Comparison of ENCODE assay signal across 15 cellular contexts in genomic region chr10:77789016-77789415, GRCh38.
DNase-seq lines count a peak whose midpoint lies in the region; TF ChIP-seq lines count a peak whose summit lies in the region.
"Had no signal": no experiment of that assay in that cellular context is flagged by ENCODE, and none has a peak within 500 bp of the region (broad histone marks: within the 10 kb centered on the region; RNA-seq: fewer than 3 reads in every experiment).

No MANE protein-coding gene starts in this region.

- no peak for TF ChIP-seq EP300 in sigmoid colon (IDR thresholded peaks at IDR 0.05)

- TF ChIP-seq POLR2A in sigmoid colon (IDR thresholded peaks at IDR 0.05), result no peak

- no peaks in the 10 kb centered on the region for H3K27me3 Mint-ChIP-seq in chondrocyte (ENCODE audit: low read depth)
- H3K27me3 Mint-ChIP-seq: CD4-positive, alpha-beta memory T cell had no signal

- H3K4me3 ChIP-seq in left ventricle myocardium inferior (no peak overlapping the region), sigmoid colon (no peak overlapping the region), SJCRH30 (no peak overlapping the region)
- H3K4me3 ChIP-seq: BLaER1 had no signal

- H3K27me3 ChIP-seq in left ventricle myocardium inferior (ENCODE audit: low read depth) (no peaks in the 10 kb centered on the region), sigmoid colon (no peaks in the 10 kb centered on the region), SJCRH30 (no peaks in the 10 kb centered on the region)
- H3K27me3 ChIP-seq: BLaER1 had no signal

- no peak overlapping the region for H3K27ac ChIP-seq in left ventricle myocardium inferior (replicated peaks)
- no peak overlapping the region for H3K27ac ChIP-seq in sigmoid colon
- no peak overlapping the region for H3K27ac ChIP-seq in SJCRH30
- H3K27ac ChIP-seq: BLaER1, HL-60 had no signal

- peaks cover 31% of the 10 kb centered on the region for H3K36me3 Mint-ChIP-seq in chondrocyte (ENCODE audit: low read depth)
- H3K36me3 Mint-ChIP-seq: CD14-positive monocyte; CD4-positive, alpha-beta memory T cell had no signal

- H3K9me3 ChIP-seq in left ventricle myocardium inferior (replicated peaks) (peaks cover 8% of the 10 kb centered on the region), sigmoid colon (no peaks in the 10 kb centered on the region), SJCRH30 (replicated peaks) (no peaks in the 10 kb centered on the region)
- H3K9me3 ChIP-seq: BLaER1 had no signal

- 95 to 98% methylated on average over 5 of the region's 5 CpGs for WGBS in sigmoid colon, 2 donors

- TF ChIP-seq CTCF in left ventricle myocardium inferior (IDR thresholded peaks at IDR 0.05; ENCODE audit: borderline replicate concordance) (no peak), chondrocyte (IDR thresholded peaks at IDR 0.05) (no peak), sigmoid colon (IDR thresholded peaks at IDR 0.05) (no peak)

- H3K36me3 ChIP-seq in left ventricle myocardium inferior (peaks cover 61% of the 10 kb centered on the region), sigmoid colon (peaks cover 18 to 71% (median 30%) of the 10 kb centered on the region in 4 donors), SJCRH30 (0 out of 2 replicates have a peak, but pooled peaks cover 6% of the 10 kb centered on the region)

- peaks cover 31% of the 10 kb centered on the region for H3K4me1 Mint-ChIP-seq in chondrocyte (ENCODE audit: low read depth)
- H3K4me1 Mint-ChIP-seq: CD14-positive monocyte had no signal

- intact Hi-C loops in cardiac septum (cut with DNase I), result no loop called here
- intact Hi-C loops in left ventricle myocardium inferior (cut with micrococcal nuclease), result no loop called here
- intact Hi-C loops in sigmoid colon (cut with DNase I), result no loop called here

- H3K4me1 ChIP-seq in left ventricle myocardium inferior (no peaks in the 10 kb centered on the region), sigmoid colon (no peaks in the 10 kb centered on the region), SJCRH30 (no peaks in the 10 kb centered on the region)
- H3K4me1 ChIP-seq: BLaER1 had no signal

- H3K9me3 Mint-ChIP-seq in chondrocyte (ENCODE audit: low read depth), result peaks cover 4% of the 10 kb centered on the region

- DNase-seq in cardiac septum (ENCODE audit: low spot score) (peak; percentile 55), left ventricle myocardium inferior (no peak), chondrocyte (ENCODE audit: low spot score) (peak; percentile 40), sigmoid colon (peak; percentile 17), NCI-H1417 treated with DMSO at 0.1 percent for 48 hours (lab: John Stamatoyannopoulos, UW) (no peak), Kasumi-1 (lab: John Stamatoyannopoulos, UW) (no peak), SJCRH30 (no peak)
- DNase-seq: 8988T; Calu3; CD4-positive, alpha-beta memory T cell; DND-41; HCEC 1CT had no signal

- peak overlapping the region; percentile 22 for H3K27ac Mint-ChIP-seq in chondrocyte (ENCODE audit: unreplicated experiment)
- H3K27ac Mint-ChIP-seq: CD14-positive monocyte had no signal

- H3K4me3 Mint-ChIP-seq in chondrocyte (ENCODE audit: unreplicated experiment), result no peak overlapping the region
- H3K4me3 Mint-ChIP-seq: CD14-positive monocyte; CD4-positive, alpha-beta memory T cell had no signal

Comparison
In these comparisons a context has a peak if more than half of its experiments do, and no peak if none do; other contexts are left out.
1. DNase-seq: peak in cardiac septum (single experiment), chondrocyte (single experiment) and sigmoid colon (single experiment); none in left ventricle myocardium inferior (single experiment), NCI-H1417 treated with DMSO at 0.1 percent for 48 hours (single experiment), Kasumi-1 (0 of 2) and SJCRH30 (0 of 2).